19 cellular contexts compared by ENCODE assay signal in genomic region chr22:36819112-36819511, GRCh38. TPM values are rescaled to one million over a fixed set of nuclear protein-coding genes. Genes with fewer than 3 reads are reported as not detected.
DNase-seq lines count a peak whose midpoint lies in the region; ATAC-seq and TF ChIP-seq lines count a peak whose summit lies in the region.
"Had no signal": no experiment of that assay in that cellular context is flagged by ENCODE, and none has a peak within 500 bp of the region (broad histone marks: within the 10 kb centered on the region; RNA-seq: fewer than 3 reads in every experiment).

No MANE protein-coding gene starts in this region.

- H3K9me3 ChIP-seq in endodermal cell (ENCODE audit: control insufficient read depth, low read length) (no peaks in the 10 kb centered on the region), upper lobe of right lung (no peaks in the 10 kb centered on the region)
- H3K9me3 ChIP-seq: BLaER1 treated with 17β-estradiol and CSF1 and Interleukin-3, amounts not matched to agents 10 nM and 100 nM; HAP-1 had no signal

- H3K4me3 ChIP-seq in H7 (ENCODE audit: insufficient read depth, low read depth, low read length) (no peak overlapping the region), endodermal cell (ENCODE audit: low read length) (no peak overlapping the region), upper lobe of right lung (no peak overlapping the region)
- H3K4me3 ChIP-seq: BLaER1 treated with 17β-estradiol and CSF1 and Interleukin-3, amounts not matched to agents 10 nM and 100 nM; GM12878; GM23248; HAP-1 had no signal

- peaks cover 46% of the 10 kb centered on the region for H3K27me3 ChIP-seq in H7 (ENCODE audit: control insufficient read depth, insufficient read depth, low read length)
- H3K27me3 ChIP-seq in endodermal cell (ENCODE audit: control insufficient read depth, insufficient read depth, low read length, poor library complexity, severe bottlenecking): peaks cover 62% of the 10 kb centered on the region
- peaks cover 75% of the 10 kb centered on the region for H3K27me3 ChIP-seq in upper lobe of right lung

- no peak overlapping the region for H3K27ac Mint-ChIP-seq in endodermal cell
- no peak overlapping the region for H3K27ac Mint-ChIP-seq in Calu3 (ENCODE audit: unreplicated experiment)
- H3K27ac Mint-ChIP-seq: CD4-positive, CD25-positive, alpha-beta regulatory T cell had no signal

- intact Hi-C loops in upper lobe of right lung (cut with DNase I): no loop called here
- intact Hi-C loops in Calu3 (cut with micrococcal nuclease; ENCODE audit: unreplicated experiment): no loop called here

- H3K36me3 ChIP-seq in H7 (replicated peaks; ENCODE audit: control insufficient read depth, insufficient read depth, low read length) (no peaks in the 10 kb centered on the region), endodermal cell (ENCODE audit: control insufficient read depth, insufficient read depth, low read length) (no peaks in the 10 kb centered on the region), upper lobe of right lung (no peaks in the 10 kb centered on the region)
- H3K36me3 ChIP-seq: BLaER1 treated with 17β-estradiol and CSF1 and Interleukin-3, amounts not matched to agents 10 nM and 100 nM; HAP-1 had no signal

- H3K36me3 Mint-ChIP-seq in endodermal cell (ENCODE audit: low read depth) (no peaks in the 10 kb centered on the region), Calu3 (ENCODE audit: insufficient read depth, unreplicated experiment) (no peaks in the 10 kb centered on the region)
- H3K36me3 Mint-ChIP-seq: CD4-positive, CD25-positive, alpha-beta regulatory T cell had no signal

- no peak overlapping the region for H3K4me3 Mint-ChIP-seq in endodermal cell
- no peak overlapping the region for H3K4me3 Mint-ChIP-seq in Calu3 (ENCODE audit: low read depth, unreplicated experiment)
- H3K4me3 Mint-ChIP-seq: CD4-positive, CD25-positive, alpha-beta regulatory T cell had no signal

- no TSS peak for BruUV-seq in Calu3 (replicated peaks; lab: Mats Ljungman, UMichigan)

- no peaks in the 10 kb centered on the region for H3K4me1 ChIP-seq in endodermal cell (ENCODE audit: control insufficient read depth, insufficient read depth, low read length)
- H3K4me1 ChIP-seq in upper lobe of right lung: peaks cover 14% of the 10 kb centered on the region
- H3K4me1 ChIP-seq: HAP-1 had no signal

- H3K9ac ChIP-seq in endodermal cell (ENCODE audit: extremely low read depth, low read length, poor library complexity, severe bottlenecking): no peak overlapping the region
- H3K9ac ChIP-seq: BLaER1 treated with 17β-estradiol and CSF1 and Interleukin-3, amounts not matched to agents 10 nM and 100 nM; GM23248 had no signal

- peaks cover 70% of the 10 kb centered on the region for H3K27me3 Mint-ChIP-seq in endodermal cell (ENCODE audit: insufficient read depth)
- peaks cover 89% of the 10 kb centered on the region for H3K27me3 Mint-ChIP-seq in Calu3 (ENCODE audit: unreplicated experiment)

- no peak for ATAC-seq in upper lobe of right lung
- ATAC-seq in GM21528 (IDR thresholded peaks at IDR 0.05; ENCODE audit: low FRiP score, unreplicated experiment): no peak
- ATAC-seq: GM12878 had no signal

- DNase-seq in H7: peak; percentile 77
- peak; percentile 72 for DNase-seq in endodermal cell
- DNase-seq in myocyte (ENCODE audit: low read depth): peak; percentile 25
- peak; percentile 58 for DNase-seq in upper lobe of right lung
- no peak for DNase-seq in pons (ENCODE audit: low spot score)
- no peak for DNase-seq in activated CD4-positive, alpha-beta T cell treated with anti-CD3 and anti-CD28 coated beads, Interleukin-2, amount 50 U/mL, for 4 hours
- DNase-seq in Calu3: no peak
- DNase-seq: ACHN; CD4-positive, CD25-positive, alpha-beta regulatory T cell; DMS 273 treated with DMSO at 0.1 percent for 48 hours; GM23248 had no signal

- H3K27ac ChIP-seq in endodermal cell (ENCODE audit: low read depth, low read length): no peak overlapping the region
- no peak overlapping the region for H3K27ac ChIP-seq in upper lobe of right lung
- H3K27ac ChIP-seq: BLaER1 treated with 17β-estradiol and CSF1 and Interleukin-3, amounts not matched to agents 10 nM and 100 nM; GM23248 had no signal

- H3K9me3 Mint-ChIP-seq in endodermal cell: no peaks in the 10 kb centered on the region
- no peaks in the 10 kb centered on the region for H3K9me3 Mint-ChIP-seq in Calu3 (ENCODE audit: low read depth, unreplicated experiment)

- TF ChIP-seq CTCF in endodermal cell (conservative IDR thresholded peaks at IDR 0.05): no peak
- TF ChIP-seq CTCF in upper lobe of right lung (IDR thresholded peaks at IDR 0.05): no peak
- no peak for TF ChIP-seq CTCF in Calu3 (IDR thresholded peaks at IDR 0.05; ENCODE audit: unreplicated experiment)

- 46 to 68% methylated on average over 4 to 9 of the region's 9 CpGs for WGBS in endodermal cell (ENCODE audit: insufficient coverage in 1 of 2, insufficient read length in 1 of 2), 2 experiments

- H3K4me1 Mint-ChIP-seq in endodermal cell (peaks cover 8% of the 10 kb centered on the region), Calu3 (ENCODE audit: low read depth, unreplicated experiment) (no peaks in the 10 kb centered on the region)

- CTCF ChIA-PET in Calu3 (lab: Charles Lee): interaction anchor here (0.6 to 1.4 kb wide), 3 partner anchors 32 to 119 kb away, joined by 3 to 5 read pairs (median 3); no protein-coding TSS in a partner anchor

RNA-seq across cellular contexts. Expression of gene PVALB, which starts 2.3 kb away (rescaled TPM):
- 3.8 and 6.8 TPM in 2 replicates for total RNA-seq in H7 (2014; rRNA removed; shearing (Covaris generic))
- total RNA-seq in endodermal cell (not detected), myocyte (3.3 and 30.7 TPM in 2 replicates), upper lobe of right lung (2.5 TPM), Calu3 (2022) (not detected in 2 replicates)
- polyA plus RNA-seq in endodermal cell (2013, experiment 1 of 2): 1.1 TPM
- 0.58 TPM for polyA plus RNA-seq in endodermal cell (2013, experiment 2 of 2)
- 24.7 TPM for polyA plus RNA-seq in myocyte (2012)
- total RNA-seq: A172; CD4-positive, CD25-positive, alpha-beta regulatory T cell; Daoy; G401; GM12878; GM23248; HT-29 had no signal
- polyA plus RNA-seq: CD4-positive, CD25-positive, alpha-beta regulatory T cell; GM12878; GM23248 had no signal

RNA-seq across cellular contexts. Expression of gene NCF4, which starts 41.7 kb away (rescaled TPM):
- not detected in 2 replicates for total RNA-seq in H7 (2014; rRNA removed; shearing (Covaris generic))
- total RNA-seq in endodermal cell (not detected), myocyte (not detected in 2 replicates), upper lobe of right lung (37.0 TPM), Calu3 (2022) (0.54 TPM in 1 of 2 replicates, not detected in the other)
- not detected for polyA plus RNA-seq in endodermal cell (2013, experiment 1 of 2)
- polyA plus RNA-seq in endodermal cell (2013, experiment 2 of 2): not detected
- polyA plus RNA-seq in myocyte (2012): not detected
- total RNA-seq: A172, G401, GM23248, HT-29 had no signal
- polyA plus RNA-seq: GM23248 had no signal

RNA-seq across cellular contexts. Expression of gene IFT27, which starts 43.2 kb away (rescaled TPM):
- 20.2 and 30.1 TPM in 2 replicates for total RNA-seq in H7 (2014; rRNA removed; shearing (Covaris generic))
- total RNA-seq in endodermal cell (10 to 100 TPM; 49.8 to 65.2 TPM), myocyte (13.4 and 14.6 TPM in 2 replicates), upper lobe of right lung (21.5 TPM), Calu3 (2022) (41.0 and 47.0 TPM in 2 replicates)
- polyA plus RNA-seq in endodermal cell (2013, experiment 1 of 2): 52.4 TPM
- polyA plus RNA-seq in endodermal cell (2013, experiment 2 of 2): 51.6 TPM
- 39.5 TPM for polyA plus RNA-seq in myocyte (2012)

Comparison
In these comparisons a context has a peak if more than half of its experiments do, and no peak if none do; other contexts are left out.
1. DNase-seq: peak in H7 (single experiment), endodermal cell (single experiment), myocyte (single experiment) and upper lobe of right lung (single experiment); none in pons (single experiment), activated CD4-positive, alpha-beta T cell treated with anti-CD3 and anti-CD28 coated beads, Interleukin-2, amount 50 U/mL, for 4 hours (0 of 2) and Calu3 (single experiment).
2. RNA of gene NCF4, which starts 41.7 kb away (total RNA-seq): 37.0 TPM in upper lobe of right lung (single experiment); 0.54 TPM in Calu3, not detected in H7, not detected in endodermal cell and not detected in myocyte; every median in the first group is over 10 times any median in the second.